Comparison of ENCODE assay signal across 15 cellular contexts in genomic region chr1:17755120-17755519, GRCh38. TPM values are rescaled to one million over a fixed set of nuclear protein-coding genes. Genes with fewer than 3 reads are reported as not detected.
DNase-seq lines count a peak whose midpoint lies in the region; ATAC-seq and TF ChIP-seq lines count a peak whose summit lies in the region.
"Had no signal": no experiment of that assay in that cellular context is flagged by ENCODE, and none has a peak within 500 bp of the region (broad histone marks: within the 10 kb centered on the region; RNA-seq: fewer than 3 reads in every experiment).

Gene ACTL8 (plus strand): TSS chr1:17755333. CDS start chr1:17823009, 67,676 bp downstream.

- H3K27me3 Mint-ChIP-seq in activated CD4-positive, alpha-beta T cell treated with anti-CD3 and anti-CD28 coated beads, Interleukin-2, amount 10 ng/mL, durations not matched to agents 7 days and 5 days: no peaks in the 10 kb centered on the region

- H3K4me3 ChIP-seq in GM12875 (ENCODE audit: low read depth, low read length) (no peak within 1 kb of the TSS), fibroblast of the aortic adventitia (ENCODE audit: low read depth, low read length) (no peak within 1 kb of the TSS)
- H3K4me3 ChIP-seq: tibial nerve had no signal

- CTCF ChIA-PET in activated CD4-positive, alpha-beta T cell treated with anti-CD3 and anti-CD28 coated beads, Interleukin-2, amount 10 ng/mL, durations not matched to agents 7 days and 5 days (lab: Charles Lee): no interaction called here

- no peaks in the 10 kb centered on the region for H3K36me3 Mint-ChIP-seq in activated CD4-positive, alpha-beta T cell treated with anti-CD3 and anti-CD28 coated beads, Interleukin-2, amount 10 ng/mL, durations not matched to agents 7 days and 5 days (ENCODE audit: low read depth)

- H3K4me3 Mint-ChIP-seq in activated CD4-positive, alpha-beta T cell treated with anti-CD3 and anti-CD28 coated beads, Interleukin-2, amount 10 ng/mL, durations not matched to agents 7 days and 5 days: no peak within 1 kb of the TSS

- TF ChIP-seq CTCF in GM12875 (IDR thresholded peaks at IDR 0.05; ENCODE audit: borderline replicate concordance, insufficient read depth, low read depth, low read length) (peak; percentile 48; the same call in 1 of the 2 replicates), fibroblast of the aortic adventitia (IDR thresholded peaks at IDR 0.05; ENCODE audit: insufficient read depth, low read length) (peak; percentile 27)

- H3K27ac Mint-ChIP-seq in activated CD4-positive, alpha-beta T cell treated with anti-CD3 and anti-CD28 coated beads, Interleukin-2, amount 10 ng/mL, durations not matched to agents 7 days and 5 days: no peak within 1 kb of the TSS

- H3K9me3 Mint-ChIP-seq in activated CD4-positive, alpha-beta T cell treated with anti-CD3 and anti-CD28 coated beads, Interleukin-2, amount 10 ng/mL, durations not matched to agents 7 days and 5 days: peaks cover 41% of the 10 kb centered on the region

- POLR2A ChIA-PET in activated CD4-positive, alpha-beta T cell treated with anti-CD3 and anti-CD28 coated beads, Interleukin-2, amount 10 ng/mL, durations not matched to agents 7 days and 5 days (lab: Charles Lee): no interaction called here

- H3K4me1 Mint-ChIP-seq in activated CD4-positive, alpha-beta T cell treated with anti-CD3 and anti-CD28 coated beads, Interleukin-2, amount 10 ng/mL, durations not matched to agents 7 days and 5 days: no peaks in the 10 kb centered on the region

- DNase-seq in CMK (ENCODE audit: low read depth) (peak; percentile 38), RPMI8226 (peak; percentile 78), fibroblast of the aortic adventitia (ENCODE audit: low read depth) (no peak), HuH-7.5 (ENCODE audit: low spot score) (no peak), cerebellar nuclear complex (lab: John Stamatoyannopoulos, UW) (no peak)
- DNase-seq in activated CD4-positive, alpha-beta T cell treated with anti-CD3 and anti-CD28 coated beads, Interleukin-2, amount 10 ng/mL, durations not matched to agents 7 days and 5 days: no peak
- DNase-seq: dermis blood vessel endothelial cell, MV-4-11, NCI-H774, T1000 had no signal

- ATAC-seq in HG02885 (IDR thresholded peaks at IDR 0.05; ENCODE audit: poor library complexity, unreplicated experiment): no peak

RNA-seq across cellular contexts. Expression of gene ACTL8, which starts in this region (rescaled TPM):
- total RNA-seq in fibroblast of the aortic adventitia (ENCODE audit: low replicate concordance): not detected in 2 replicates
- total RNA-seq in activated CD4-positive, alpha-beta T cell treated with anti-CD3 and anti-CD28 coated beads, Interleukin-2, amount 10 ng/mL, durations not matched to agents 7 days and 5 days: not detected
- total RNA-seq: dermis blood vessel endothelial cell, mesenteric fat pad, posterior vena cava, tibial nerve had no signal

Comparison
In these comparisons a context has a peak if more than half of its experiments do, and no peak if none do; other contexts are left out.
1. DNase-seq: peak in CMK (single experiment) and RPMI8226 (single experiment); none in fibroblast of the aortic adventitia (single experiment), HuH-7.5 (single experiment), activated CD4-positive, alpha-beta T cell treated with anti-CD3 and anti-CD28 coated beads, Interleukin-2, amount 10 ng/mL, durations not matched to agents 7 days and 5 days (single experiment) and cerebellar nuclear complex (0 of 2).